24 cellular contexts compared by ENCODE assay signal in the genomic region with DNA sequence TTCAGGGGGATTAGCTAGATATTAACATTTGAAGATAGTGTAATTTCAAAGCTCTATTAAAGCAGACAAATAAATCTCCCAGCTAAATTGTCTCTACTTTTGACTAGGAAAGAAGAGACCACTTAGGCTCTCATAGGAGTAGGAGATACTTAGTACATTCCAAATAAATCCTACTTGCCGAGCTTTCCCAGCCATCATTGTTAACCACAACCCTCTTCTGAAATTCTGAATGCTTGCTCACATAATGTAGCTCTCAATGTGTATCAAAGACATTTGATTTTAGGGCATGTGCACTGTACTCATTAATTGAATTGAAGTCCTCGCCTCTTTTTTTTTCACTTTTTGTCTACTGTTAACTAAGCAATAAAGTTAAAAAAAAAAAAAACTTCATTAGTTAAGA.
"Had no signal": no experiment of that assay in that cellular context is flagged by ENCODE, and none has a peak within 500 bp of the region (broad histone marks: within the 10 kb centered on the region; RNA-seq: fewer than 3 reads in every experiment).

No MANE protein-coding gene starts in this region.

- H3K4me3 ChIP-seq: adrenal gland, ascending aorta, colonic mucosa had no signal

- H3K27ac ChIP-seq: adrenal gland, ascending aorta, colonic mucosa had no signal

- H3K4me1 ChIP-seq: adrenal gland, ascending aorta, colonic mucosa had no signal

- H3K27me3 ChIP-seq: adrenal gland, ascending aorta, colonic mucosa had no signal

- DNase-seq: activated CD4-positive, alpha-beta memory T cell treated with anti-CD3 and anti-CD28 coated beads for 36 hours; activated CD4-positive, alpha-beta T cell treated with anti-CD3 and anti-CD28 coated beads for 36 hours; activated CD4-positive, alpha-beta T cell treated with anti-CD3 and anti-CD28 coated beads, Interleukin-2, amount 10 ng/mL, durations not matched to agents 24 days and 14 days; activated CD4-positive, CD25-positive, alpha-beta regulatory T cell; activated CD4-positive, CD25-positive, alpha-beta regulatory T cell treated with anti-CD3 and anti-CD28 coated beads, Interleukin-2, amount 50 U/mL, for 72 hours; activated CD8-positive, alpha-beta memory T cell treated with anti-CD3 and anti-CD28 coated beads, Interleukin-2, amount 10 ng/mL, durations not matched to agents 7 days and 5 days; activated CD8-positive, alpha-beta memory T cell treated with anti-CD3 and anti-CD28 coated beads, Interleukin-2, amount 50 U/mL, for 4 hours; activated CD8-positive, alpha-beta T cell treated with anti-CD3 and anti-CD28 coated beads, Interleukin-2, amount 10 ng/mL, durations not matched to agents 7 days and 5 days; activated effector memory CD4-positive, alpha-beta T cell treated with anti-CD3 and anti-CD28 coated beads, Interleukin-2, amount 50 U/mL, for 16 hours; activated naive CD4-positive, alpha-beta T cell treated with anti-CD3 and anti-CD28 coated beads for 36 hours; activated naive CD8-positive, alpha-beta T cell treated with anti-CD3 and anti-CD28 coated beads for 36 hours; activated naive CD8-positive, alpha-beta T cell treated with anti-CD3 and anti-CD28 coated beads, Interleukin-2, amount 50 U/mL, for 24 hours; activated T-cell treated with anti-CD3 and anti-CD28 coated beads, Interleukin-2, amount 50 U/mL, for 1 hour; activated T-cell treated with anti-CD3 and anti-CD28 coated beads, Interleukin-2, amount 50 U/mL, for 48 hours; adrenal gland; caudate nucleus; colonic mucosa; effector CD8-positive, alpha-beta T cell; endodermal cell; foreskin fibroblast; head of caudate nucleus; T-helper 2 cell had no signal

- H3K9me3 ChIP-seq: adrenal gland, ascending aorta, colonic mucosa had no signal

- ATAC-seq: activated CD4-positive, alpha-beta T cell treated with anti-CD3 and anti-CD28 coated beads for 36 hours; activated CD8-positive, alpha-beta memory T cell treated with anti-CD3 and anti-CD28 coated beads, Interleukin-2, amount 10 ng/mL, durations not matched to agents 7 days and 5 days; activated CD8-positive, alpha-beta T cell treated with anti-CD3 and anti-CD28 coated beads, Interleukin-2, amount 10 ng/mL, durations not matched to agents 7 days and 5 days; activated naive CD8-positive, alpha-beta T cell treated with anti-CD3 and anti-CD28 coated beads, Interleukin-2, amount 50 U/mL, for 24 hours; esophagus mucosa had no signal

- H3K36me3 ChIP-seq: adrenal gland, ascending aorta, colonic mucosa had no signal
